Comparison of ENCODE assay signal across 3 cellular contexts in the genomic region with DNA sequence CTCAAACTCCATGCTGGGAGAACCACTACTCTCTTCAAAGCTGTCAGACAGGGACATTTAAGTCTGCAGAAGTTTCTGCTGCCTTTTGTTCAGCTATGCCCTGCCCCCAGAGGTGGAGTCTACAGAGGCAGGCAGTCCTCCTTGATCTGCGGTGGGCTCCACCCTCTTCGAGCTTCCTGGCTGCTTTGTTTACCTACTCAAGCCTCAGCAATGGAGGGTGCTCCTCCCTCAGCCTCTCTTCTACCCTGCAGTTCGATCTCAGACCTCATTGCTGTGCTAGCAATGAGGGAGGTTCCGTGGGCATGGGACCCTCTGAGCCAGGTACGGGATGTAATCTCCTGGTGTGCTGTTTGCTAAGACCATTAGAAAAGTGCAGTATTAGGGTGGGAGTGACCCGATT. TPM values are rescaled to one million over a fixed set of nuclear protein-coding genes. Genes with fewer than 3 reads are reported as not detected.
"Had no signal": no experiment of that assay in that cellular context is flagged by ENCODE, and none has a peak within 500 bp of the region (broad histone marks: within the 10 kb centered on the region; RNA-seq: fewer than 3 reads in every experiment).

No MANE protein-coding gene starts in this region.

RNA-seq across cellular contexts. Expression of a gene that starts 16.7 kb away (rescaled TPM):
- total RNA-seq: pulmonary artery endothelial cell, smooth muscle cell had no signal
- polyA plus RNA-seq: neural cell, smooth muscle cell had no signal
